16 cellular contexts compared by ENCODE assay signal in the genomic region with DNA sequence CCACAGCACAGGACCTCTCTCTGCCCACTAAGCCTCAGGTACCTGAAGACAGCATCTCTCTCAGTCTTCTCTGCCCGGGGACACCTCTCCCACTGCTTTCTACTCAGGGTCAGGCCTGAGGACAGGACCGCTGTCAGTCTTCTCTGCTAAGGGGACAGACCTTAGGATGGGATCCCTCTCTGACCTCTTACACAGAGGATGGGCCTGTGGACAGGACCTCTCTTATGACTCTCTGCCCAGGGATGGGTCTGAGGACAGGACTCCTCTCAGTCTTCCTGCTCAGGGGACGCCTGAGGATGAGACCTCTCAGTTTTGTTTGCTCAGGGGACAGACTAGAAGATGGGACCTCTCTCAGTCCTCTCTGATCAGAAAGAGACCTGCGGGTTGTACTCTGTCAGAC. TPM values are rescaled to one million over a fixed set of nuclear protein-coding genes. Genes with fewer than 3 reads are reported as not detected.
"Had no signal": no experiment of that assay in that cellular context is flagged by ENCODE, and none has a peak within 500 bp of the region (broad histone marks: within the 10 kb centered on the region; RNA-seq: fewer than 3 reads in every experiment).

No MANE protein-coding gene starts in this region.

RNA-seq across cellular contexts. Expression of a gene that starts 8.5 kb away (rescaled TPM):
- total RNA-seq: activated naive CD4-positive, alpha-beta T cell treated with anti-CD3 and anti-CD28 coated beads for 36 hours; activated naive CD4-positive, alpha-beta T cell treated with anti-CD3 and anti-CD28 coated beads, Interleukin-2, amount 50 U/mL, for 72 hours; activated naive CD8-positive, alpha-beta T cell treated with anti-CD3 and anti-CD28 coated beads for 36 hours; activated T-cell treated with anti-CD3 and anti-CD28 coated beads, Interleukin-2, amount 50 U/mL, for 4 hours; activated T-helper 1 cell treated with anti-CD3 and anti-CD28 coated beads, Interleukin-12 subunit alpha, Interleukin-12 subunit beta, Interleukin-2, Interleukin-4 antibody, amounts not matched to agents 30 ng/mL and 10 ng/mL and 1 ng/mL, durations not matched to agents 14 hours and 24 hours and 36 hours; activated T-helper 2 cell treated with anti-CD3 and anti-CD28 coated beads, Interferon-gamma antibody, Interleukin-2, Interleukin-4, amounts not matched to agents 10 μg/mL and 5 μg/mL and 100 μg/mL, durations not matched to agents 14 hours and 24 hours and 36 hours; adrenal gland; aorta; ascending aorta; astrocyte; body of pancreas; breast epithelium; bronchial epithelial cell; cardiac muscle cell; cardiac septum; chondrocyte had no signal
- polyA plus RNA-seq: aorta, cardiac muscle cell had no signal
